8 cellular contexts compared by ENCODE assay signal in genomic region chr1:64745986-64746940, GRCh38. TPM values are rescaled to one million over a fixed set of nuclear protein-coding genes. Genes with fewer than 3 reads are reported as not detected.
A peak's percentile ranks its signal among the peaks of the same experiment; 100 is the strongest.
DNase-seq lines count a peak whose midpoint lies in the region; ATAC-seq, FAIRE-seq and TF ChIP-seq lines count a peak whose summit lies in the region.

No MANE protein-coding gene starts in this region.

- H3K27ac Mint-ChIP-seq in Calu3 (ENCODE audit: unreplicated experiment) (no peak overlapping the region), astrocyte (ENCODE audit: unreplicated experiment) (no peak overlapping the region)

- no peaks in the 10 kb centered on the region for H3K9me3 Mint-ChIP-seq in Calu3 (ENCODE audit: low read depth, unreplicated experiment)
- H3K9me3 Mint-ChIP-seq in astrocyte (ENCODE audit: unreplicated experiment) = no peaks in the 10 kb centered on the region

- FAIRE-seq in astrocyte (lab: Jason Lieb, UNC) (peak; percentile 9), kidney (lab: Jason Lieb, UNC) (no peak)

- no peak for TF ChIP-seq CTCF in Calu3 (IDR thresholded peaks at IDR 0.05; ENCODE audit: unreplicated experiment)
- no peak for TF ChIP-seq CTCF in Loucy (conservative IDR thresholded peaks at IDR 0.05; ENCODE audit: low read length)
- TF ChIP-seq CTCF in astrocyte (IDR thresholded peaks at IDR 0.05; ENCODE audit: insufficient read depth, low read depth, low read length) = no peak
- no peak for TF ChIP-seq CTCF in kidney (IDR thresholded peaks at IDR 0.05; ENCODE audit: borderline replicate concordance, extremely low read depth, insufficient read depth)

- CTCF ChIA-PET in Calu3 (lab: Charles Lee) = no interaction called here

- H3K79me2 ChIP-seq in Loucy (ENCODE audit: insufficient read depth, low read length) (peaks cover 55% of the 10 kb centered on the region), astrocyte (ENCODE audit: insufficient read depth, low read length) (no peaks in the 10 kb centered on the region)

- H3K4me2 ChIP-seq in Loucy (ENCODE audit: low read depth, low read length, poor library complexity, severe bottlenecking) (peak overlapping the region; percentile 100), astrocyte (ENCODE audit: low read length) (peak overlapping the region; percentile 99)

- no peaks in the 10 kb centered on the region for H3K27me3 ChIP-seq in Loucy (ENCODE audit: insufficient read depth, low read length, poor library complexity, severe bottlenecking)
- no peaks in the 10 kb centered on the region for H3K27me3 ChIP-seq in astrocyte (ENCODE audit: insufficient read depth, low read length)
- no peaks in the 10 kb centered on the region for H3K27me3 ChIP-seq in stomach smooth muscle (ENCODE audit: control insufficient read depth in 1 of 2, insufficient read depth in 2 of 2, low read length in 2 of 2)

- peak overlapping the region; percentile 99 for H3K4me3 ChIP-seq in Loucy (ENCODE audit: low read length, poor library complexity, severe bottlenecking)
- peak overlapping the region; percentile 68 for H3K4me3 ChIP-seq in astrocyte (ENCODE audit: insufficient read depth, low read depth, low read length)
- peak overlapping the region; percentile 80 to 81 for H3K4me3 ChIP-seq in kidney (ENCODE audit: low read length in 2 of 2)
- peak overlapping the region; percentile 87 to 88 for H3K4me3 ChIP-seq in stomach smooth muscle (ENCODE audit: low read length in 2 of 2)

- peak overlapping the region; percentile 94 for H3K4me3 Mint-ChIP-seq in Calu3 (ENCODE audit: low read depth, unreplicated experiment)
- peak overlapping the region; percentile 91 for H3K4me3 Mint-ChIP-seq in astrocyte (ENCODE audit: unreplicated experiment)

- TSS peak; percentile 50 for BruUV-seq in Calu3 (replicated peaks; lab: Mats Ljungman, UMichigan)

- H3K27me3 Mint-ChIP-seq in Calu3 (ENCODE audit: unreplicated experiment) = no peaks in the 10 kb centered on the region
- H3K27me3 Mint-ChIP-seq in astrocyte (ENCODE audit: low read depth, unreplicated experiment) = no peaks in the 10 kb centered on the region

- H3K36me3 ChIP-seq in Loucy (ENCODE audit: insufficient read depth, low read length) (no peaks in the 10 kb centered on the region), astrocyte (ENCODE audit: insufficient read depth, low read length) (no peaks in the 10 kb centered on the region), kidney (ENCODE audit: control insufficient read depth in 1 of 2, insufficient read depth in 2 of 2, low read length in 2 of 2) (no peaks in the 10 kb centered on the region), stomach smooth muscle (ENCODE audit: control insufficient read depth in 2 of 2, insufficient read depth in 2 of 2, low read length in 2 of 2) (no peaks in the 10 kb centered on the region)

- H3K27ac ChIP-seq in astrocyte (ENCODE audit: low read depth, low read length) (no peak overlapping the region), kidney (ENCODE audit: low read depth in 2 of 2, low read length in 2 of 2) (peak overlapping the region; percentile 82 to 86), stomach smooth muscle (ENCODE audit: low read length) (peak overlapping the region; percentile 70)

- no peak for DNase-seq in Calu3
- no peak for DNase-seq in astrocyte (ENCODE audit: low read depth)
- no peak for DNase-seq in kidney

- H3F3A ChIP-seq in Loucy (ENCODE audit: low read depth) = peaks cover 8% of the 10 kb centered on the region

- no peaks in the 10 kb centered on the region for H3K9me2 ChIP-seq in Loucy (replicated peaks; ENCODE audit: low read depth, low read length)

- H3K9me3 ChIP-seq in Loucy (ENCODE audit: insufficient read depth, low read depth, low read length) (no peaks in the 10 kb centered on the region), astrocyte (ENCODE audit: insufficient read depth, low read depth, low read length) (no peaks in the 10 kb centered on the region), kidney (ENCODE audit: control insufficient read depth in 1 of 2, low read length in 2 of 2) (no peaks in the 10 kb centered on the region), stomach smooth muscle (ENCODE audit: control insufficient read depth in 2 of 2, low read length in 2 of 2) (no peaks in the 10 kb centered on the region)

- intact Hi-C loops in Calu3 (cut with micrococcal nuclease; ENCODE audit: unreplicated experiment) = loop anchor here (2.0 kb wide), 1 partner anchor 59 kb away; no protein-coding TSS in a partner anchor
- intact Hi-C loops in kidney (cut with DNase I) = no loop called here

- H3K4me1 Mint-ChIP-seq in Calu3 (ENCODE audit: low read depth, unreplicated experiment) (peaks cover 23% of the 10 kb centered on the region), astrocyte (ENCODE audit: low read depth, unreplicated experiment) (peaks cover 13% of the 10 kb centered on the region)

- no peak for ATAC-seq in HG02610 (IDR thresholded peaks at IDR 0.05; ENCODE audit: unreplicated experiment)
- ATAC-seq in GM18502 (IDR thresholded peaks at IDR 0.05; ENCODE audit: poor library complexity, unreplicated experiment) = no peak
- no peak for ATAC-seq in GM21423 (IDR thresholded peaks at IDR 0.05; ENCODE audit: unreplicated experiment)

- peaks cover 25% of the 10 kb centered on the region for H4K20me1 ChIP-seq in Loucy (ENCODE audit: insufficient read depth, low read length, poor library complexity, severe bottlenecking)
- H4K20me1 ChIP-seq in astrocyte (ENCODE audit: insufficient read depth, low read length) = peaks cover 8% of the 10 kb centered on the region

- H3K4me1 ChIP-seq in Loucy (ENCODE audit: insufficient read depth, low read length, poor library complexity, severe bottlenecking) (peaks cover 48% of the 10 kb centered on the region), astrocyte (ENCODE audit: insufficient read depth, low read length) (peaks cover 7% of the 10 kb centered on the region), kidney (ENCODE audit: control insufficient read depth in 1 of 2, insufficient read depth in 1 of 2, low read depth in 1 of 2, low read length in 2 of 2) (peaks cover 0 to 9% of the 10 kb centered on the region in 2 donors), stomach smooth muscle (ENCODE audit: control insufficient read depth, insufficient read depth, low read length) (peaks cover 13% of the 10 kb centered on the region)

- H3K36me3 Mint-ChIP-seq in Calu3 (ENCODE audit: insufficient read depth, unreplicated experiment) = peaks cover 21% of the 10 kb centered on the region
- H3K36me3 Mint-ChIP-seq in astrocyte (ENCODE audit: low read depth, unreplicated experiment) = no peaks in the 10 kb centered on the region

- H2AFZ ChIP-seq in Loucy (ENCODE audit: low read length) (peak overlapping the region; percentile 58), astrocyte (ENCODE audit: low read depth, low read length) (peak overlapping the region; percentile 98)

- H3K9ac ChIP-seq in Loucy (ENCODE audit: low read depth, low read length, poor library complexity, severe bottlenecking) (peak overlapping the region; percentile 93), astrocyte (ENCODE audit: low read length) (peak overlapping the region; percentile 78), kidney (ENCODE audit: low read length in 2 of 2) (peak overlapping the region in 1 of 2 donors; percentile 86), stomach smooth muscle (ENCODE audit: low read length in 2 of 2) (peak overlapping the region; percentile 76 to 78)

RNA-seq across cellular contexts. Expression of gene RAVER2, which starts 1.4 kb away (rescaled TPM):
- 10.3 and 12.8 TPM in 2 replicates for total RNA-seq in Calu3 (2022)
- total RNA-seq in astrocyte = 6.6 and 7.1 TPM in 2 replicates
- 9.4 TPM for total RNA-seq in kidney
- 7.7 TPM for polyA plus RNA-seq in kidney (ENCODE audit: insufficient read depth, low read depth, low replicate concordance)
